Comparison of ENCODE assay signal across 32 cellular contexts in genomic region chr14:100862793-100863192, GRCh38. TPM values are rescaled to one million over a fixed set of nuclear protein-coding genes. Genes with fewer than 3 reads are reported as not detected.
"Had no signal": no experiment of that assay in that cellular context is flagged by ENCODE, and none has a peak within 500 bp of the region (broad histone marks: within the 10 kb centered on the region; RNA-seq: fewer than 3 reads in every experiment).

No MANE protein-coding gene starts in this region.

- H3K27ac Mint-ChIP-seq: activated CD4-positive, alpha-beta memory T cell treated with anti-CD3 and anti-CD28 coated beads, Interleukin-2, amount 10 ng/mL, durations not matched to agents 7 days and 5 days; activated CD4-positive, alpha-beta T cell treated with anti-CD3 and anti-CD28 coated beads, Interleukin-2, amount 10 ng/mL, durations not matched to agents 7 days and 5 days; activated naive CD4-positive, alpha-beta T cell treated with anti-CD3 and anti-CD28 coated beads, Interleukin-2, amount 10 ng/mL, durations not matched to agents 7 days and 5 days; activated naive CD4-positive, alpha-beta T cell treated with anti-CD3 and anti-CD28 coated beads, Interleukin-2, amount 50 U/mL, for 72 hours; activated naive CD8-positive, alpha-beta T cell treated with anti-CD3 and anti-CD28 coated beads, Interleukin-2, amount 10 ng/mL, durations not matched to agents 7 days and 5 days; activated T-cell treated with anti-CD3 and anti-CD28 coated beads, Interleukin-2, amount 50 U/mL, for 24 hours; activated T-cell treated with anti-CD3 and anti-CD28 coated beads, Interleukin-2, amount 50 U/mL, for 72 hours; brain had no signal

- H3K4me1 Mint-ChIP-seq: activated CD4-positive, alpha-beta memory T cell treated with anti-CD3 and anti-CD28 coated beads, Interleukin-2, amount 10 ng/mL, durations not matched to agents 7 days and 5 days; activated CD4-positive, alpha-beta T cell treated with anti-CD3 and anti-CD28 coated beads, Interleukin-2, amount 10 ng/mL, durations not matched to agents 7 days and 5 days; activated naive CD4-positive, alpha-beta T cell treated with anti-CD3 and anti-CD28 coated beads, Interleukin-2, amount 10 ng/mL, durations not matched to agents 7 days and 5 days; activated naive CD8-positive, alpha-beta T cell treated with anti-CD3 and anti-CD28 coated beads, Interleukin-2, amount 10 ng/mL, durations not matched to agents 7 days and 5 days had no signal

- H3K4me1 ChIP-seq: ascending aorta, breast epithelium, colonic mucosa had no signal

- H3K9me3 ChIP-seq: ascending aorta, breast epithelium, colonic mucosa, esophagus squamous epithelium had no signal

- DNase-seq: activated CD4-positive, alpha-beta memory T cell treated with anti-CD3 and anti-CD28 coated beads, Interleukin-2, amount 10 ng/mL, durations not matched to agents 7 days and 5 days; activated CD4-positive, alpha-beta T cell treated with anti-CD3 and anti-CD28 coated beads for 4 hours; activated CD4-positive, alpha-beta T cell treated with anti-CD3 and anti-CD28 coated beads, Interleukin-2, amount 10 ng/mL, durations not matched to agents 7 days and 5 days; activated CD4-positive, alpha-beta T cell treated with anti-CD3 and anti-CD28 coated beads, Interleukin-2, amount 50 U/mL, for 4 hours; activated CD4-positive, CD25-positive, alpha-beta regulatory T cell; activated CD4-positive, CD25-positive, alpha-beta regulatory T cell treated with anti-CD3 and anti-CD28 coated beads, Interleukin-2, amount 50 U/mL, for 72 hours; activated CD8-positive, alpha-beta memory T cell treated with anti-CD3 and anti-CD28 coated beads, Interleukin-2, amount 50 U/mL, for 48 hours; activated gamma-delta T cell; activated naive CD4-positive, alpha-beta T cell; activated naive CD4-positive, alpha-beta T cell treated with anti-CD3 and anti-CD28 coated beads, Interleukin-2, amount 10 ng/mL, durations not matched to agents 7 days and 5 days; activated naive CD8-positive, alpha-beta T cell treated with anti-CD3 and anti-CD28 coated beads, Interleukin-2, amount 10 ng/mL, durations not matched to agents 7 days and 5 days; activated T-cell treated with anti-CD3 and anti-CD28 coated beads for 4 hours; activated T-cell treated with anti-CD3 and anti-CD28 coated beads, Interleukin-2, amount 50 U/mL, for 24 hours; activated T-cell treated with anti-CD3 and anti-CD28 coated beads, Interleukin-2, amount 50 U/mL, for 72 hours; central memory CD4-positive, alpha-beta T cell; cerebellar nuclear complex; colonic mucosa; effector CD8-positive, alpha-beta T cell; esophagus squamous epithelium; T-helper 2 cell had no signal

- H3K27ac ChIP-seq: ascending aorta, breast epithelium, cardiac muscle cell, colonic mucosa, epithelial cell of prostate, esophagus squamous epithelium had no signal

- H3K27me3 Mint-ChIP-seq: activated CD4-positive, alpha-beta memory T cell treated with anti-CD3 and anti-CD28 coated beads, Interleukin-2, amount 10 ng/mL, durations not matched to agents 7 days and 5 days; activated CD4-positive, alpha-beta T cell treated with anti-CD3 and anti-CD28 coated beads, Interleukin-2, amount 10 ng/mL, durations not matched to agents 7 days and 5 days; brain had no signal

- H3K4me3 ChIP-seq: ascending aorta, breast epithelium, cardiac muscle cell, colonic mucosa, esophagus squamous epithelium had no signal

- H3K4me3 Mint-ChIP-seq: activated CD4-positive, alpha-beta memory T cell treated with anti-CD3 and anti-CD28 coated beads, Interleukin-2, amount 10 ng/mL, durations not matched to agents 7 days and 5 days; activated CD4-positive, alpha-beta T cell treated with anti-CD3 and anti-CD28 coated beads, Interleukin-2, amount 10 ng/mL, durations not matched to agents 7 days and 5 days; activated naive CD4-positive, alpha-beta T cell treated with anti-CD3 and anti-CD28 coated beads, Interleukin-2, amount 10 ng/mL, durations not matched to agents 7 days and 5 days; activated naive CD8-positive, alpha-beta T cell treated with anti-CD3 and anti-CD28 coated beads, Interleukin-2, amount 10 ng/mL, durations not matched to agents 7 days and 5 days; activated T-cell treated with anti-CD3 and anti-CD28 coated beads, Interleukin-2, amount 50 U/mL, for 24 hours; activated T-cell treated with anti-CD3 and anti-CD28 coated beads, Interleukin-2, amount 50 U/mL, for 72 hours; brain had no signal

- H3K36me3 ChIP-seq: ascending aorta, breast epithelium, cardiac muscle cell, colonic mucosa, esophagus squamous epithelium had no signal

- H3K36me3 Mint-ChIP-seq: activated naive CD4-positive, alpha-beta T cell treated with anti-CD3 and anti-CD28 coated beads, Interleukin-2, amount 10 ng/mL, durations not matched to agents 7 days and 5 days; activated naive CD4-positive, alpha-beta T cell treated with anti-CD3 and anti-CD28 coated beads, Interleukin-2, amount 50 U/mL, for 72 hours; activated naive CD8-positive, alpha-beta T cell treated with anti-CD3 and anti-CD28 coated beads, Interleukin-2, amount 10 ng/mL, durations not matched to agents 7 days and 5 days; brain had no signal

- H3K27me3 ChIP-seq: ascending aorta, breast epithelium, cardiac muscle cell, colonic mucosa had no signal

- ATAC-seq: activated naive CD4-positive, alpha-beta T cell treated with anti-CD3 and anti-CD28 coated beads, Interleukin-2, amount 50 U/mL, for 72 hours; activated T-cell treated with anti-CD3 and anti-CD28 coated beads, Interleukin-2, amount 50 U/mL, for 72 hours had no signal

- H3K9me3 Mint-ChIP-seq: activated CD4-positive, alpha-beta memory T cell treated with anti-CD3 and anti-CD28 coated beads, Interleukin-2, amount 10 ng/mL, durations not matched to agents 7 days and 5 days; activated CD4-positive, alpha-beta T cell treated with anti-CD3 and anti-CD28 coated beads, Interleukin-2, amount 10 ng/mL, durations not matched to agents 7 days and 5 days; activated naive CD4-positive, alpha-beta T cell treated with anti-CD3 and anti-CD28 coated beads, Interleukin-2, amount 50 U/mL, for 72 hours; activated naive CD8-positive, alpha-beta T cell treated with anti-CD3 and anti-CD28 coated beads, Interleukin-2, amount 10 ng/mL, durations not matched to agents 7 days and 5 days; activated T-cell treated with anti-CD3 and anti-CD28 coated beads, Interleukin-2, amount 50 U/mL, for 24 hours; activated T-cell treated with anti-CD3 and anti-CD28 coated beads, Interleukin-2, amount 50 U/mL, for 72 hours had no signal

RNA-seq across cellular contexts. Expression of gene MEG3, which starts 36.9 kb away (rescaled TPM):
- total RNA-seq: activated CD4-positive, alpha-beta memory T cell treated with anti-CD3 and anti-CD28 coated beads, Interleukin-2, amount 10 ng/mL, durations not matched to agents 7 days and 5 days; activated CD4-positive, alpha-beta T cell treated with anti-CD3 and anti-CD28 coated beads, Interleukin-2, amount 10 ng/mL, durations not matched to agents 7 days and 5 days; activated naive CD4-positive, alpha-beta T cell treated with anti-CD3 and anti-CD28 coated beads, Interleukin-2, amount 50 U/mL, for 72 hours; activated naive CD8-positive, alpha-beta T cell treated with anti-CD3 and anti-CD28 coated beads, Interleukin-2, amount 10 ng/mL, durations not matched to agents 7 days and 5 days; activated T-cell treated with anti-CD3 and anti-CD28 coated beads, Interleukin-2, amount 50 U/mL, for 72 hours; cardiac muscle cell; T-helper 1 cell treated with Interleukin-12 subunit alpha and Interleukin-12 subunit beta and Interleukin-4 antibody, amounts not matched to agents 30 ng/mL and 1 ng/mL, for 36 hours had no signal
- polyA plus RNA-seq: cardiac muscle cell had no signal

RNA-seq across cellular contexts. Expression of gene RTL1, which starts 40.7 kb away (rescaled TPM):
- total RNA-seq: activated CD4-positive, alpha-beta memory T cell treated with anti-CD3 and anti-CD28 coated beads, Interleukin-2, amount 10 ng/mL, durations not matched to agents 7 days and 5 days; activated CD4-positive, alpha-beta T cell treated with anti-CD3 and anti-CD28 coated beads, Interleukin-2, amount 10 ng/mL, durations not matched to agents 7 days and 5 days; activated naive CD4-positive, alpha-beta T cell treated with anti-CD3 and anti-CD28 coated beads, Interleukin-2, amount 50 U/mL, for 72 hours; activated naive CD8-positive, alpha-beta T cell treated with anti-CD3 and anti-CD28 coated beads, Interleukin-2, amount 10 ng/mL, durations not matched to agents 7 days and 5 days; activated T-cell treated with anti-CD3 and anti-CD28 coated beads, Interleukin-2, amount 50 U/mL, for 72 hours; ascending aorta; breast epithelium; colonic mucosa; dermis microvascular lymphatic vessel endothelial cell; endothelial cell of umbilical vein; esophagus squamous epithelium; fibroblast of lung; fibroblast of villous mesenchyme; frontal cortex; T-helper 1 cell treated with Interleukin-12 subunit alpha and Interleukin-12 subunit beta and Interleukin-4 antibody, amounts not matched to agents 30 ng/mL and 1 ng/mL, for 36 hours had no signal
- polyA plus RNA-seq: cardiac muscle cell, endothelial cell of umbilical vein, fibroblast of lung had no signal
